28 cellular contexts compared by ENCODE assay signal in the genomic region with DNA sequence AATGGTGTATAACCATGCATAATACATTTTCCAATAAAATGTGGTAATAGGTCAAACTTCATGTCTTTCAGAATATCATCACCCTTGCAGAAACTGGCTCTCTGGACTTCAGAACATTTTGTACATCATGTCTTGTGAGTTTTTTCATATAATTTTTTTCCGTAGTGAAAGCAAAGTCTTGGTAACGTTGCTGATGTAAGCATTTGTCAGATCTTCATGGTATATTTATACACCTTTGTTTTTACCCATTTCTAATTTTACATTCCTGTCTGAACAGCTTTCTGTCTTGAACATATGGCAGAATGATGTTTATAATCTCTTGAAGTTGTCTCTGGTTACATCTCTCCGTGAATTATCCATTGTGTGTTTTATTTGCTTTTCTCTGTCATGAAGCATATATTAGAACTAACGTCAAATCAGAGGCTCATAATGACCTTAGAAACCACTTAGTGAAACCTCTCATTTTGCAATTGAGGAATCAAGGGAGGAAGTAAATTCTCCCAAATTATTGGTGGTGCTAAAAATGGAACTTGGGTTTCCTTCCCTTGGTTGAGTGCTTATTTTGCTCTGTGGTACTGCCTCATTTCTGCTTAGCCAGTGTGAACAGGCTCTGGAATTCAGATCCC. TPM values are rescaled to one million over a fixed set of nuclear protein-coding genes. Genes with fewer than 3 reads are reported as not detected.
DNase-seq lines count a peak whose midpoint lies in the region; TF ChIP-seq lines count a peak whose summit lies in the region.
"Had no signal": no experiment of that assay in that cellular context is flagged by ENCODE, and none has a peak within 500 bp of the region (broad histone marks: within the 10 kb centered on the region; RNA-seq: fewer than 3 reads in every experiment).

No MANE protein-coding gene starts in this region.

- H3K27ac ChIP-seq in stomach, result no peak overlapping the region
- H3K27ac ChIP-seq: gastrocnemius medialis, skin epidermis, thyroid gland had no signal

- TF ChIP-seq CTCF in stomach (IDR thresholded peaks at IDR 0.05), result no peak

- intact Hi-C loops in head of caudate nucleus (cut with DNase I) (no loop called here), stomach (cut with DNase I; ENCODE audit: low total_unique reads) (no loop called here)

- 84 to 91% (median 89%) methylated on average over 4 of the region's 4 CpGs for WGBS in stomach, 5 donors

- no peak overlapping the region for H3K4me3 ChIP-seq in stomach
- H3K4me3 ChIP-seq: gastrocnemius medialis, lung, skin epidermis, thyroid gland had no signal

- no peaks in the 10 kb centered on the region for H3K9me3 ChIP-seq in stomach
- H3K9me3 ChIP-seq: gastrocnemius medialis, thyroid gland had no signal

- TF ChIP-seq POLR2A in stomach (IDR thresholded peaks at IDR 0.05), result no peak

- no peaks in the 10 kb centered on the region for H3K27me3 ChIP-seq in stomach
- H3K27me3 ChIP-seq: gastrocnemius medialis, thyroid gland had no signal

- no peaks in the 10 kb centered on the region for H3K4me1 ChIP-seq in stomach
- H3K4me1 ChIP-seq: gastrocnemius medialis, thyroid gland had no signal

- peaks cover 7 to 74% (median 66%) of the 10 kb centered on the region in 4 donors for H3K36me3 ChIP-seq in stomach

- no peak for TF ChIP-seq EP300 in stomach (IDR thresholded peaks at IDR 0.05)

- DNase-seq in DMS153 (lab: John Stamatoyannopoulos, UW) (peak; percentile 92), NCI-H1105 (lab: John Stamatoyannopoulos, UW) (peak; percentile 68), NCI-H2107 (lab: John Stamatoyannopoulos, UW) (peak; percentile 26), NCI-H526 treated with DMSO at 0.1 percent for 48 hours (lab: John Stamatoyannopoulos, UW) (peak; percentile 51), COR-L47 (lab: John Stamatoyannopoulos, UW) (no peak), GM03348 (ENCODE audit: low spot score) (no peak), head of caudate nucleus (no peak), stomach (no peak)
- DNase-seq: ACHN; activated CD4-positive, alpha-beta T cell treated with anti-CD3 and anti-CD28 coated beads, Interleukin-2, amount 10 ng/mL, durations not matched to agents 7 days and 5 days; effector memory CD4-positive, alpha-beta T cell; gastrocnemius medialis; H7; Karpas-422; NCI-H1930; Right ventricle myocardium superior; stimulated activated naive CD4-positive, alpha-beta T cell; T-cell; thyroid gland had no signal

RNA-seq across cellular contexts. Expression of a gene that starts 37.4 kb away (rescaled TPM):
- total RNA-seq in stomach, result not detected
- 1 to 10 TPM in 1 of 3 donors, under 1 TPM in 2; 0.15 to 1.7 (median 0.31) TPM for polyA plus RNA-seq in stomach
- total RNA-seq: activated CD4-positive, alpha-beta T cell treated with anti-CD3 and anti-CD28 coated beads, Interleukin-2, amount 10 ng/mL, durations not matched to agents 7 days and 5 days; activated T-helper 2 cell treated with anti-CD3 and anti-CD28 coated beads, Interferon-gamma antibody, Interleukin-2, Interleukin-4, amounts not matched to agents 10 μg/mL and 5 μg/mL and 100 μg/mL, durations not matched to agents 14 hours and 24 hours and 36 hours; chondrocyte; esophagus mucosa; H7; HT1080; pulmonary artery endothelial cell; T-cell; thyroid gland had no signal
- polyA plus RNA-seq: CD14-positive monocyte, keratinocyte had no signal

RNA-seq across cellular contexts. Expression of a gene that starts 47.4 kb away (rescaled TPM):
- total RNA-seq in stomach, result 10 to 100 TPM; 10.3 to 43.9 (median 20.9) TPM
- 10 to 100 TPM in 1 of 3 donors, 1 to 10 TPM in 2; 5.5 to 22.2 (median 8.0) TPM for polyA plus RNA-seq in stomach

Comparison
In these comparisons a context has a peak if more than half of its experiments do, and no peak if none do; other contexts are left out.
1. DNase-seq: peak in DMS153 (single experiment), NCI-H1105 (single experiment), NCI-H2107 (single experiment) and NCI-H526 treated with DMSO at 0.1 percent for 48 hours (single experiment); none in COR-L47 (single experiment), GM03348 (single experiment), head of caudate nucleus (0 of 42) and stomach (single experiment).